In the genomic region with DNA sequence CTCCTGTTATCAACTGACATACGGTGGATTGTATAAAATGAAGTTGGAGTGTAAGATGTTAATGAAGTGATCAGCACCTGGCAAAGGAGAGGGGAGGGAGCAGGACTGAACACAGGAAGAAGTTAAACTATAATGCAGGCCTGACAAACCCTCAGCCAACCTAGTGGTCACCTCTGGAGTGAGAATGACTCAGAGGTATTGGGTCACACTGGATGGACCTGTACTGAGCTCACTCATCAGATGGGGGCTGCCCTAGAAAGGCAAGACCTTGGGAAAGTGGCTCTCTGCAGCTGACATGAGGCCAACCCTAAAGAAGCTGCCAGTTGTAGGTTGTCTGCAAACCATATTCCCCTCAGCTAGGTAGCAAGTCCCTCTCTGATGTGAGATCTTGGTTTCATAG, we compare ENCODE assay signal across 24 cellular contexts.
"Had no signal": no experiment of that assay in that cellular context is flagged by ENCODE, and none has a peak within 500 bp of the region (broad histone marks: within the 10 kb centered on the region; RNA-seq: fewer than 3 reads in every experiment).

No MANE protein-coding gene starts in this region.

- H3K9me3 ChIP-seq: pancreas, prostate gland, stomach, testis, thyroid gland, transverse colon, upper lobe of right lung had no signal

- DNase-seq: hippocampal formation; kidney; left ventricle myocardium inferior; naive thymus-derived CD8-positive, alpha-beta T cell; nucleus accumbens; pancreas; posterior cingulate gyrus; retina; right cardiac atrium; stimulated activated CD4-positive, alpha-beta T cell treated with anti-CD3 and anti-CD28 coated beads, Interleukin-12 subunit alpha, Interleukin-12 subunit beta, amount 100 ng/mL, for 4 hours; stimulated activated CD4-positive, alpha-beta T cell treated with anti-CD3 and anti-CD28 coated beads, Interleukin-15, amount 100 ng/mL, for 24 hours; stimulated activated CD4-positive, alpha-beta T cell treated with anti-CD3 and anti-CD28 coated beads, Interleukin-2, amount 100 ng/mL, for 24 hours; stimulated activated CD4-positive, alpha-beta T cell treated with anti-CD3 and anti-CD28 coated beads, Interleukin-4, amount 100 ng/mL, for 1 hour; stimulated activated naive B cell treated with anti-CD40 and anti-IgM and Interleukin-4, amounts not matched to agents 10 μg/mL and 1 μg/mL and 100 μg/mL, for 72 hours; stimulated activated naive CD8-positive, alpha-beta T cell treated with anti-CD3 and anti-CD28 coated beads, Interleukin-15, Interleukin-2, amounts not matched to agents 100 U/mL and 50 U/mL, for 24 hours; stomach; testis; thyroid gland; transverse colon; upper lobe of right lung had no signal

- H3K36me3 ChIP-seq: left ventricle myocardium inferior, pancreas, prostate gland, stomach, thyroid gland, transverse colon, upper lobe of right lung had no signal

- H3K4me3 ChIP-seq: left ventricle myocardium inferior, lung, pancreas, prostate gland, skin epidermis, stomach, testis, thyroid gland, transverse colon, upper lobe of right lung had no signal

- H3K27me3 ChIP-seq: pancreas, stomach, testis, thyroid gland, transverse colon, upper lobe of right lung had no signal

- ATAC-seq: naive thymus-derived CD8-positive, alpha-beta T cell; pancreas; right cardiac atrium; sciatic nerve; stimulated activated naive B cell treated with anti-CD40 and anti-IgM and Interleukin-4, amounts not matched to agents 10 μg/mL and 1 μg/mL and 100 μg/mL, for 72 hours; stimulated activated naive CD8-positive, alpha-beta T cell treated with anti-CD3 and anti-CD28 coated beads, Interleukin-15, Interleukin-2, amounts not matched to agents 100 U/mL and 50 U/mL, for 24 hours; upper lobe of right lung had no signal

- H3K27ac ChIP-seq: left ventricle myocardium inferior, pancreas, prostate gland, skin epidermis, stomach, testis, thyroid gland, transverse colon, upper lobe of right lung had no signal

- H3K4me1 ChIP-seq: left ventricle myocardium inferior, pancreas, prostate gland, stomach, testis, thyroid gland, transverse colon, upper lobe of right lung had no signal
